ENCODE assay signal across 21 cellular contexts in genomic region chr6:14922706-14923105, GRCh38.
DNase-seq lines count a peak whose midpoint lies in the region; ATAC-seq and TF ChIP-seq lines count a peak whose summit lies in the region.
"Had no signal": no experiment of that assay in that cellular context is flagged by ENCODE, and none has a peak within 500 bp of the region (broad histone marks: within the 10 kb centered on the region; RNA-seq: fewer than 3 reads in every experiment).

No MANE protein-coding gene starts in this region.

- TF ChIP-seq POLR2A in heart left ventricle (IDR thresholded peaks at IDR 0.05), result no peak

- ATAC-seq in heart left ventricle (no peak), left lung (no peak), upper lobe of right lung (no peak)
- no peak for ATAC-seq in activated naive CD4-positive, alpha-beta T cell treated with anti-CD3 and anti-CD28 coated beads, Interleukin-2, amount 50 U/mL, for 72 hours
- ATAC-seq: activated CD8-positive, alpha-beta T cell treated with anti-CD3 and anti-CD28 coated beads, Interleukin-2, amount 10 ng/mL, durations not matched to agents 7 days and 5 days; SK-N-SH treated with all-trans-retinoic acid at 6 μM for 48 hours had no signal

- intact Hi-C loops in heart left ventricle (cut with DNase I) (no loop called here), left lung (cut with DNase I) (no loop called here), upper lobe of right lung (cut with DNase I) (no loop called here)

- no peaks in the 10 kb centered on the region for H3K27me3 ChIP-seq in right atrium auricular region
- H3K27me3 ChIP-seq in heart left ventricle, result no peaks in the 10 kb centered on the region
- H3K27me3 ChIP-seq in left lung, result no peaks in the 10 kb centered on the region
- H3K27me3 ChIP-seq in upper lobe of right lung, result no peaks in the 10 kb centered on the region
- H3K27me3 ChIP-seq: ascending aorta, pancreas had no signal

- WGBS in heart left ventricle, 4 donors, result 89 to 94% (median 93%) methylated on average over 6 of the region's 6 CpGs

- H3K4me1 Mint-ChIP-seq in progenitor cell of endocrine pancreas (ENCODE audit: low read depth), result peaks cover 66% of the 10 kb centered on the region
- H3K4me1 Mint-ChIP-seq: activated naive CD4-positive, alpha-beta T cell treated with anti-CD3 and anti-CD28 coated beads, Interleukin-2, amount 10 ng/mL, durations not matched to agents 7 days and 5 days had no signal

- H3K36me3 ChIP-seq in right atrium auricular region, result no peaks in the 10 kb centered on the region
- no peaks in the 10 kb centered on the region for H3K36me3 ChIP-seq in heart left ventricle
- no peaks in the 10 kb centered on the region for H3K36me3 ChIP-seq in left lung
- no peaks in the 10 kb centered on the region for H3K36me3 ChIP-seq in upper lobe of right lung
- H3K36me3 ChIP-seq: ascending aorta, pancreas had no signal

- TF ChIP-seq CTCF in right atrium auricular region (IDR thresholded peaks at IDR 0.05) (no peak), heart left ventricle (IDR thresholded peaks at IDR 0.05) (no peak), left lung (IDR thresholded peaks at IDR 0.05) (no peak), progenitor cell of endocrine pancreas (IDR thresholded peaks at IDR 0.05; ENCODE audit: unreplicated experiment) (no peak), upper lobe of right lung (IDR thresholded peaks at IDR 0.05) (no peak)

- no peak overlapping the region for H3K4me3 Mint-ChIP-seq in progenitor cell of endocrine pancreas (ENCODE audit: low read depth)
- H3K4me3 Mint-ChIP-seq: activated CD8-positive, alpha-beta T cell treated with anti-CD3 and anti-CD28 coated beads, Interleukin-2, amount 10 ng/mL, durations not matched to agents 7 days and 5 days; activated naive CD4-positive, alpha-beta T cell treated with anti-CD3 and anti-CD28 coated beads, Interleukin-2, amount 10 ng/mL, durations not matched to agents 7 days and 5 days had no signal

- peak overlapping the region; percentile 36 to 44 for H3K27ac ChIP-seq in right atrium auricular region
- H3K27ac ChIP-seq in heart left ventricle, result peak overlapping the region in 1 of 12 donors; percentile 86
- H3K27ac ChIP-seq in left lung, result peak overlapping the region; percentile 35 to 98
- H3K27ac ChIP-seq in upper lobe of right lung, result peak overlapping the region; percentile 66

- DNase-seq in right atrium auricular region (ENCODE audit: low spot score), result no peak
- no peak for DNase-seq in heart left ventricle
- no peak for DNase-seq in left lung
- DNase-seq in progenitor cell of endocrine pancreas (ENCODE audit: low spot score, unreplicated experiment), result no peak
- no peak for DNase-seq in upper lobe of right lung
- no peak for DNase-seq in activated naive CD4-positive, alpha-beta T cell treated with anti-CD3 and anti-CD28 coated beads, Interleukin-2, amount 50 U/mL, for 72 hours (ENCODE audit: low spot score in 2 of 2)
- DNase-seq in NCI-H1436 (lab: John Stamatoyannopoulos, UW), result no peak
- DNase-seq in NCI-H82 treated with DMSO at 0.1 percent for 48 hours (lab: John Stamatoyannopoulos, UW; ENCODE audit: unreplicated experiment), result no peak
- DNase-seq: activated CD8-positive, alpha-beta T cell treated with anti-CD3 and anti-CD28 coated beads, Interleukin-2, amount 10 ng/mL, durations not matched to agents 7 days and 5 days; activated naive CD4-positive, alpha-beta T cell treated with anti-CD3 and anti-CD28 coated beads, Interleukin-2, amount 10 ng/mL, durations not matched to agents 7 days and 5 days; activated T-cell treated with anti-CD3 and anti-CD28 coated beads, Interleukin-2, amount 50 U/mL, for 48 hours; effector memory CD4-positive, alpha-beta T cell; NCI-H1105 treated with DMSO at 0.1 percent for 48 hours; NCI-H2081 treated with DMSO at 0.1 percent for 48 hours; NCI-H510A treated with DMSO at 0.1 percent for 48 hours; small intestine; stimulated activated CD4-positive, alpha-beta T cell treated with anti-CD3 and anti-CD28 coated beads, Interleukin-4, amount 100 ng/mL, for 4 hours; T-helper 9 cell had no signal

- H3K27ac Mint-ChIP-seq in progenitor cell of endocrine pancreas, result peak overlapping the region; percentile 73
- H3K27ac Mint-ChIP-seq in activated naive CD4-positive, alpha-beta T cell treated with anti-CD3 and anti-CD28 coated beads, Interleukin-2, amount 50 U/mL, for 72 hours, result peak overlapping the region in 1 of 2 donors; percentile 38
- H3K27ac Mint-ChIP-seq: activated CD8-positive, alpha-beta T cell treated with anti-CD3 and anti-CD28 coated beads, Interleukin-2, amount 10 ng/mL, durations not matched to agents 7 days and 5 days; activated naive CD4-positive, alpha-beta T cell treated with anti-CD3 and anti-CD28 coated beads, Interleukin-2, amount 10 ng/mL, durations not matched to agents 7 days and 5 days had no signal

- H3K9me3 ChIP-seq in right atrium auricular region (no peaks in the 10 kb centered on the region), heart left ventricle (no peaks in the 10 kb centered on the region), left lung (no peaks in the 10 kb centered on the region), upper lobe of right lung (no peaks in the 10 kb centered on the region)
- H3K9me3 ChIP-seq: ascending aorta, pancreas had no signal

- no peaks in the 10 kb centered on the region for H3K36me3 Mint-ChIP-seq in progenitor cell of endocrine pancreas (ENCODE audit: insufficient read depth)
- no peaks in the 10 kb centered on the region for H3K36me3 Mint-ChIP-seq in activated naive CD4-positive, alpha-beta T cell treated with anti-CD3 and anti-CD28 coated beads, Interleukin-2, amount 50 U/mL, for 72 hours
- H3K36me3 Mint-ChIP-seq: activated naive CD4-positive, alpha-beta T cell treated with anti-CD3 and anti-CD28 coated beads, Interleukin-2, amount 10 ng/mL, durations not matched to agents 7 days and 5 days had no signal

- no peaks in the 10 kb centered on the region for H3K4me1 ChIP-seq in right atrium auricular region
- peaks cover 0 to 55% (median 10%) of the 10 kb centered on the region in 12 donors for H3K4me1 ChIP-seq in heart left ventricle
- H3K4me1 ChIP-seq in left lung, result peaks cover 0 to 58% of the 10 kb centered on the region in 2 donors
- H3K4me1 ChIP-seq in upper lobe of right lung, result peaks cover 17% of the 10 kb centered on the region
- H3K4me1 ChIP-seq: pancreas had no signal

- H3K4me3 ChIP-seq in right atrium auricular region, result no peak overlapping the region
- no peak overlapping the region for H3K4me3 ChIP-seq in heart left ventricle
- H3K4me3 ChIP-seq in left lung, result no peak overlapping the region
- H3K4me3 ChIP-seq in upper lobe of right lung, result no peak overlapping the region
- H3K4me3 ChIP-seq: ascending aorta, pancreas had no signal

- H3K9me3 Mint-ChIP-seq in progenitor cell of endocrine pancreas (ENCODE audit: low read depth), result no peaks in the 10 kb centered on the region
- no peaks in the 10 kb centered on the region for H3K9me3 Mint-ChIP-seq in activated naive CD4-positive, alpha-beta T cell treated with anti-CD3 and anti-CD28 coated beads, Interleukin-2, amount 50 U/mL, for 72 hours
- H3K9me3 Mint-ChIP-seq: activated naive CD4-positive, alpha-beta T cell treated with anti-CD3 and anti-CD28 coated beads, Interleukin-2, amount 10 ng/mL, durations not matched to agents 7 days and 5 days had no signal

- H3K27me3 Mint-ChIP-seq in progenitor cell of endocrine pancreas, result no peaks in the 10 kb centered on the region
- H3K27me3 Mint-ChIP-seq: activated naive CD4-positive, alpha-beta T cell treated with anti-CD3 and anti-CD28 coated beads, Interleukin-2, amount 10 ng/mL, durations not matched to agents 7 days and 5 days had no signal
